Comparison of ENCODE assay signal across 3 cellular contexts in genomic region chr11:8979365-8979764, GRCh38.
TF ChIP-seq lines count a peak whose summit lies in the region.
"Not testable (repeated sequence)": the region's sequence is repeated elsewhere in the genome, so short reads cannot be mapped to it uniquely, and the experiment has no call there.

No MANE protein-coding gene starts in this region.

TF ChIP-seq in A549, 52 proteins besides CTCF, POLR2A, EP300 and RAD21:
- TF ChIP-seq ZC3H11A (IDR thresholded peaks at IDR 0.05), result peak; percentile 55
TF ChIP-seq in A549: peak in this region for 1; not testable (repeated sequence) for 51.

TF ChIP-seq in HEK293, 187 proteins besides CTCF, POLR2A, EP300 and RAD21:
- peak; percentile 65 for TF ChIP-seq ZNF623 (tag by site-specific recombination; IDR thresholded peaks at IDR 0.05)
- TF ChIP-seq ZNF510 (tag by site-specific recombination; IDR thresholded peaks at IDR 0.05; ENCODE audit: insufficient replicate concordance), result peak; percentile 23
- peak; percentile 91 for TF ChIP-seq ZNF394 (tag by site-specific recombination; IDR thresholded peaks at IDR 0.05; ENCODE audit: borderline replicate concordance)
- TF ChIP-seq ZNF558 (tag by site-specific recombination; IDR thresholded peaks at IDR 0.05), result peak; percentile 52; the same call in 1 of the 2 replicates
- peak; percentile 57 for TF ChIP-seq ZNF555 (tag by site-specific recombination; conservative IDR thresholded peaks at IDR 0.05)
- TF ChIP-seq ZBTB8A (tag by site-specific recombination; IDR thresholded peaks at IDR 0.05), result peak; percentile 43
- TF ChIP-seq ZNF629 (tag by site-specific recombination; IDR thresholded peaks at IDR 0.05), result 0 out of 2 replicates have a peak, but pooled peaks have one; percentile 14
- peak; percentile 73 for TF ChIP-seq ZNF426 (tag by site-specific recombination; IDR thresholded peaks at IDR 0.05)
- TF ChIP-seq, protein P1, sequence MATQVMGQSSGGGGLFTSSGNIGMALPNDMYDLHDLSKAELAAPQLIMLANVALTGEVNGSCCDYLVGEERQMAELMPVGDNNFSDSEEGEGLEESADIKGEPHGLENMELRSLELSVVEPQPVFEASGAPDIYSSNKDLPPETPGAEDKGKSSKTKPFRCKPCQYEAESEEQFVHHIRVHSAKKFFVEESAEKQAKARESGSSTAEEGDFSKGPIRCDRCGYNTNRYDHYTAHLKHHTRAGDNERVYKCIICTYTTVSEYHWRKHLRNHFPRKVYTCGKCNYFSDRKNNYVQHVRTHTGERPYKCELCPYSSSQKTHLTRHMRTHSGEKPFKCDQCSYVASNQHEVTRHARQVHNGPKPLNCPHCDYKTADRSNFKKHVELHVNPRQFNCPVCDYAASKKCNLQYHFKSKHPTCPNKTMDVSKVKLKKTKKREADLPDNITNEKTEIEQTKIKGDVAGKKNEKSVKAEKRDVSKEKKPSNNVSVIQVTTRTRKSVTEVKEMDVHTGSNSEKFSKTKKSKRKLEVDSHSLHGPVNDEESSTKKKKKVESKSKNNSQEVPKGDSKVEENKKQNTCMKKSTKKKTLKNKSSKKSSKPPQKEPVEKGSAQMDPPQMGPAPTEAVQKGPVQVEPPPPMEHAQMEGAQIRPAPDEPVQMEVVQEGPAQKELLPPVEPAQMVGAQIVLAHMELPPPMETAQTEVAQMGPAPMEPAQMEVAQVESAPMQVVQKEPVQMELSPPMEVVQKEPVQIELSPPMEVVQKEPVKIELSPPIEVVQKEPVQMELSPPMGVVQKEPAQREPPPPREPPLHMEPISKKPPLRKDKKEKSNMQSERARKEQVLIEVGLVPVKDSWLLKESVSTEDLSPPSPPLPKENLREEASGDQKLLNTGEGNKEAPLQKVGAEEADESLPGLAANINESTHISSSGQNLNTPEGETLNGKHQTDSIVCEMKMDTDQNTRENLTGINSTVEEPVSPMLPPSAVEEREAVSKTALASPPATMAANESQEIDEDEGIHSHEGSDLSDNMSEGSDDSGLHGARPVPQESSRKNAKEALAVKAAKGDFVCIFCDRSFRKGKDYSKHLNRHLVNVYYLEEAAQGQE (tag by site-specific recombination; IDR thresholded peaks at IDR 0.05), result peak; percentile 52; the same call in 1 of the 2 replicates
- TF ChIP-seq ZNF518A (tag by site-specific recombination; conservative IDR thresholded peaks at IDR 0.05; ENCODE audit: low read depth), result peak; percentile 77
- peak; percentile 60 for TF ChIP-seq ZBTB11 (tag by site-specific recombination; conservative IDR thresholded peaks at IDR 0.05; ENCODE audit: low read depth)
- peak; percentile 27 for TF ChIP-seq ZNF654 (tag by site-specific recombination; IDR thresholded peaks at IDR 0.05; ENCODE audit: low read depth)
- TF ChIP-seq ZNF664 (tag by site-specific recombination; IDR thresholded peaks at IDR 0.05), result peak; percentile 29; the same call in 1 of the 2 replicates

TF ChIP-seq in K562, 482 proteins besides CTCF, POLR2A, EP300 and RAD21:
- 0 out of 2 replicates have a peak, but pooled peaks have one; percentile 7 for TF ChIP-seq ATF3 (IDR thresholded peaks at IDR 0.05)
- not testable (repeated sequence) for TF ChIP-seq ATF3 (CRISPR knock-in tag; conservative IDR thresholded peaks at IDR 0.05)
